ENCODE assay signal across 8 cellular contexts in the genomic region with DNA sequence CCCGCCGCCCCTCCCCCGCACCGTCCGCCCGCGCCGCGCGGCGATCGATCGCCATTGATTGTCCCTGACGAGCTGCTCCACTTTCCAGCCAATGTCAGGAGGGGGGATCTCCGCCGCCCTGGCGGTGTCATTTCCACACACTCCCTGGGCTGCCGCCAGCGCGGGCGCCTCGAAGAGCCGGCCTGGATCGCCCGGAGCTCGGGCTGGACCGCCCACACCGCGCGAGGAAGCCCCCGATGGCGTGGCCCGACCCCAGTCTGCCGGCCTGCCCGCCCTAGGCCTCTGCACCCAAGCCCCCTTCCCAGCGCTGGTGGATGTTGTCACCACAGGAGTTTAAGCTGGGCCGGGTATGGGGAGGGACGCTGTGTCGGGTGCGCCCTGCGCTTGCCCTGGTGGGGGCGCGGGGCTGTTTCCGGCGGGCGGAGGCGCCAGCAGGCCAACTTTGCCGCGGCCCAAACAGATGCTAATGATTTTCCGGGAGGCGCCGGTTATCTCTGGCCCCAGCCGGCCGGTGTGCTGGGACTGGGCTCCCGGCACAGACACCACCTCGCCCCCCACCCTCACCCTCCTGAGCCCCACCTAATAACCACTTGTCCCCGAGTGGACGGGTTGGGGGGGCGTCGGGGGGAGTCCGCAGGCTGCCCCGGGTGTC. TPM values are rescaled to one million over a fixed set of nuclear protein-coding genes. Genes with fewer than 3 reads are reported as not detected.
DNase-seq lines count a peak whose midpoint lies in the region; ATAC-seq, FAIRE-seq and TF ChIP-seq lines count a peak whose summit lies in the region.

No MANE protein-coding gene starts in this region.

- H3K4me1 ChIP-seq in HUES48 (ENCODE audit: control insufficient read depth, insufficient read depth, low read length), result peaks cover 66% of the 10 kb centered on the region

- FAIRE-seq in GM18507 (lab: Jason Lieb, UNC), result no peak

- H3K36me3 ChIP-seq in HUES48 (ENCODE audit: control insufficient read depth, insufficient read depth, low read length), result no peaks in the 10 kb centered on the region

- H3K27ac ChIP-seq in HUES48 (ENCODE audit: low read depth, low read length), result peak overlapping the region; percentile 88

- H3K9ac ChIP-seq in HUES48 (ENCODE audit: low read depth, low read length), result peak overlapping the region; percentile 69

- H3K9me3 ChIP-seq in HUES48 (ENCODE audit: control insufficient read depth, insufficient read depth, low read length), result no peaks in the 10 kb centered on the region

- peak; percentile 28 for TF ChIP-seq CTCF in AG09319 (IDR thresholded peaks at IDR 0.05; ENCODE audit: low read depth, low read length)

- intact Hi-C loops in Right ventricle myocardium superior (cut with DNase I), result loop anchor here (5.0 kb wide), 1 partner anchor 55 kb away; no protein-coding TSS in a partner anchor

- peaks cover 2% of the 10 kb centered on the region; the same call in 1 of the 2 replicates for H3K27me3 ChIP-seq in HUES48 (ENCODE audit: control insufficient read depth, insufficient read depth, low read length)

- peak overlapping the region; percentile 66 for H3K4me3 ChIP-seq in HUES48 (ENCODE audit: low read depth, low read length)

- peak; percentile 87 for ATAC-seq in Right ventricle myocardium superior (ENCODE audit: poor library complexity)

- no peak for DNase-seq in AG09319 (ENCODE audit: extremely low read depth, low read depth)
- peak; percentile 60 for DNase-seq in GM18507 (ENCODE audit: extremely low spot score, insufficient read length, low read depth)
- peak; percentile 93 for DNase-seq in OCI-M1 (lab: John Stamatoyannopoulos, UW)
- peak; percentile 58 for DNase-seq in amniotic epithelial cell (ENCODE audit: low read depth)
- peak; percentile 93 for DNase-seq in Right ventricle myocardium superior
- peak; percentile 74 for DNase-seq in occipital lobe (lab: John Stamatoyannopoulos, UW)
- DNase-seq in NK-92 (lab: John Stamatoyannopoulos, UW; ENCODE audit: unreplicated experiment), result no peak

RNA-seq across cellular contexts. Expression of gene CXXC5, which starts 10.6 kb away (rescaled TPM):
- 67.3 TPM for total RNA-seq in Right ventricle myocardium superior
- 37.1 TPM for total RNA-seq in occipital lobe

Comparison
In these comparisons a context has a peak if more than half of its experiments do, and no peak if none do; other contexts are left out.
1. DNase-seq: peak in GM18507 (single experiment), OCI-M1 (single experiment), amniotic epithelial cell (single experiment), Right ventricle myocardium superior (single experiment) and occipital lobe (single experiment); none in AG09319 (single experiment) and NK-92 (single experiment).